7 cellular contexts compared by ENCODE assay signal in genomic region chr14:50167381-50167780, GRCh38. TPM values are rescaled to one million over a fixed set of nuclear protein-coding genes. Genes with fewer than 3 reads are reported as not detected.
DNase-seq lines count a peak whose midpoint lies in the region; ATAC-seq, FAIRE-seq and TF ChIP-seq lines count a peak whose summit lies in the region.
"Not testable (repeated sequence)": the region's sequence is repeated elsewhere in the genome, so short reads cannot be mapped to it uniquely, and the experiment has no call there.

No MANE protein-coding gene starts in this region.

- POLR2A ChIA-PET in A549 (lab: Yijun Ruan, JAX); IMR-90 (lab: Charles Lee; ENCODE audit: unreplicated experiment): not testable (repeated sequence)

- H3K4ac ChIP-seq in IMR-90 (ENCODE audit: low read depth, low read length): not testable (repeated sequence)

- not testable (repeated sequence) for H3K4me3 ChIP-seq in A549; IMR-90 (ENCODE audit: insufficient read depth, low read depth, low read length); epithelial cell of esophagus (ENCODE audit: low read length); fibroblast of villous mesenchyme (ENCODE audit: low read depth, low read length); neural progenitor cell

- CTCF ChIA-PET in A549 (lab: Yijun Ruan, JAX): interaction anchor here (0.6 to 0.7 kb wide), 2 partner anchors 34 to 995 kb away, joined by 3 read pairs; no protein-coding TSS in a partner anchor
- CTCF ChIA-PET in IMR-90 (lab: Yijun Ruan, JAX): not testable (repeated sequence)

- not testable (repeated sequence) for H4K8ac ChIP-seq in IMR-90 (ENCODE audit: low read depth in 2 of 2, low read length in 2 of 2)

- not testable (repeated sequence) for H2AFZ ChIP-seq in IMR-90 (replicated peaks; ENCODE audit: low read length, poor library complexity); neural progenitor cell (replicated peaks)

- H3K27ac ChIP-seq in A549; IMR-90 (ENCODE audit: insufficient read depth, low read length); neural progenitor cell: not testable (repeated sequence)

- BruUV-seq in IMR-90 (replicated peaks; lab: Mats Ljungman, UMichigan): not testable (repeated sequence)

- in situ Hi-C loops in IMR-90 (cut with MboI; ENCODE audit: low sequenced_read_pairs): not testable (repeated sequence)

- H3K9me1 ChIP-seq in IMR-90 (ENCODE audit: insufficient read depth, low read length): not testable (repeated sequence)

- H3K9ac ChIP-seq in IMR-90 (ENCODE audit: low read depth, low read length); neural progenitor cell: not testable (repeated sequence)

- H2BK20ac ChIP-seq in IMR-90 (ENCODE audit: low read depth, low read length): not testable (repeated sequence)

- not testable (repeated sequence) for ATAC-seq in A549; IMR-90 (ENCODE audit: low read depth); activated T-cell treated with anti-CD3 and anti-CD28 coated beads, Interleukin-2, amount 50 U/mL, for 72 hours (replicated peaks in 1 of 2)

- intact Hi-C loops in IMR-90 (cut with micrococcal nuclease): loop anchor here (5.0 kb wide), 1 partner anchor 40 kb away; no protein-coding TSS in a partner anchor

- not testable (repeated sequence) for H3K56ac ChIP-seq in IMR-90 (ENCODE audit: extremely low read depth, insufficient read depth, low read length)

- not testable (repeated sequence) for H2AK9ac ChIP-seq in IMR-90 (replicated peaks; ENCODE audit: low read depth, low read length, poor library complexity)

- dilution Hi-C loops in IMR-90 (cut with HindIII; ENCODE audit: low sequenced_read_pairs, unreplicated experiment): not testable (repeated sequence)

- not testable (repeated sequence) for H3K18ac ChIP-seq in IMR-90 (ENCODE audit: low read depth, low read length)

- not testable (repeated sequence) for H3F3A ChIP-seq in neural progenitor cell (ENCODE audit: low read depth)

- not testable (repeated sequence) for H3K27me3 Mint-ChIP-seq in activated T-cell treated with anti-CD3 and anti-CD28 coated beads, Interleukin-2, amount 50 U/mL, for 72 hours (ENCODE audit: low read depth); neural progenitor cell (ENCODE audit: insufficient read depth, low read depth)

- not testable (repeated sequence) for H4K91ac ChIP-seq in IMR-90 (ENCODE audit: insufficient read depth, low read depth, low read length)

- H4K20me1 ChIP-seq in IMR-90 (ENCODE audit: insufficient read depth, low read length); neural progenitor cell (ENCODE audit: low read depth): not testable (repeated sequence)

- H2BK120ac ChIP-seq in IMR-90 (ENCODE audit: low read depth, low read length): not testable (repeated sequence)

- WGBS in A549 (ENCODE audit: missing lambda C conversion rate): 93% methylated on average over 4 of the region's 4 CpGs
- WGBS in IMR-90 (ENCODE audit: extremely low coverage in 2 of 2, insufficient read length in 1 of 2), 2 experiments: 100% methylated on average over 1 of the region's 4 CpGs; no CpG with 5 or more reads in 1 of the 2 experiments

- not testable (repeated sequence) for H3K79me1 ChIP-seq in IMR-90 (ENCODE audit: low read depth in 1 of 2, low read length in 2 of 2)

- not testable (repeated sequence) for H3K23ac ChIP-seq in IMR-90 (ENCODE audit: low read depth, low read length)

- not testable (repeated sequence) for H3K36me3 ChIP-seq in IMR-90 (ENCODE audit: control insufficient read depth, insufficient read depth, low read length); neural progenitor cell

- H3K9me3 Mint-ChIP-seq in activated T-cell treated with anti-CD3 and anti-CD28 coated beads, Interleukin-2, amount 50 U/mL, for 72 hours; neural progenitor cell: not testable (repeated sequence)

- TF ChIP-seq EP300 in A549 (IDR thresholded peaks at IDR 0.05): not testable (repeated sequence)

- not testable (repeated sequence) for H2BK15ac ChIP-seq in IMR-90 (ENCODE audit: low read depth, low read length)

- H3K4me2 ChIP-seq in A549; IMR-90 (ENCODE audit: low read depth, low read length); neural progenitor cell: not testable (repeated sequence)

- H3K27ac Mint-ChIP-seq in activated T-cell treated with anti-CD3 and anti-CD28 coated beads, Interleukin-2, amount 50 U/mL, for 72 hours: peak overlapping the region; percentile 70
- H3K27ac Mint-ChIP-seq in neural progenitor cell: peak overlapping the region; percentile 21

- not testable (repeated sequence) for H3K4me1 ChIP-seq in A549; IMR-90 (ENCODE audit: control insufficient read depth, insufficient read depth, low read length); neural progenitor cell

- H3K4me1 Mint-ChIP-seq in activated T-cell treated with anti-CD3 and anti-CD28 coated beads, Interleukin-2, amount 50 U/mL, for 72 hours (ENCODE audit: low read depth); neural progenitor cell: not testable (repeated sequence)

- not testable (repeated sequence) for H3K4me3 Mint-ChIP-seq in activated T-cell treated with anti-CD3 and anti-CD28 coated beads, Interleukin-2, amount 50 U/mL, for 72 hours; neural progenitor cell

- not testable (repeated sequence) for H4K5ac ChIP-seq in IMR-90 (ENCODE audit: low read depth, low read length)

- not testable (repeated sequence) for H2BK5ac ChIP-seq in IMR-90 (ENCODE audit: low read depth, low read length, poor library complexity, severe bottlenecking)

- not testable (repeated sequence) for H3K27me3 ChIP-seq in IMR-90 (ENCODE audit: control insufficient read depth, insufficient read depth, low read length); neural progenitor cell

- TF ChIP-seq POLR2A in A549 (IDR thresholded peaks at IDR 0.05; ENCODE audit: low read length); IMR-90 (IDR thresholded peaks at IDR 0.05; ENCODE audit: low read depth, low read length): not testable (repeated sequence)

- H3K9me3 ChIP-seq in A549; IMR-90 (ENCODE audit: control insufficient read depth, insufficient read depth, low read length); neural progenitor cell (ENCODE audit: low read depth): not testable (repeated sequence)

- FAIRE-seq in A549 (lab: Jason Lieb, UNC): not testable (repeated sequence)

- not testable (repeated sequence) for TF ChIP-seq RAD21 in A549 (conservative IDR thresholded peaks at IDR 0.05 in 1 of 2, IDR thresholded peaks at IDR 0.05 in 1 of 2); IMR-90 (IDR thresholded peaks at IDR 0.05; ENCODE audit: low read length)

- TF ChIP-seq CTCF in A549 (IDR thresholded peaks at IDR 0.05); IMR-90 (conservative IDR thresholded peaks at IDR 0.05; ENCODE audit: low read depth, low read length); epithelial cell of esophagus (IDR thresholded peaks at IDR 0.05; ENCODE audit: insufficient read depth, low read depth, low read length, missing control alignments); fibroblast of villous mesenchyme (IDR thresholded peaks at IDR 0.05; ENCODE audit: insufficient read depth, low read depth, low read length); neural progenitor cell (IDR thresholded peaks at IDR 0.05): not testable (repeated sequence)

- H3K79me2 ChIP-seq in neural progenitor cell (ENCODE audit: low read depth): not testable (repeated sequence)

- H3K36me3 Mint-ChIP-seq in activated T-cell treated with anti-CD3 and anti-CD28 coated beads, Interleukin-2, amount 50 U/mL, for 72 hours (ENCODE audit: insufficient read depth in 2 of 2); neural progenitor cell: not testable (repeated sequence)

- not testable (repeated sequence) for H2AK5ac ChIP-seq in IMR-90 (ENCODE audit: low read depth, low read length)

- DNase-seq in A549 (ENCODE audit: low read depth in 1 of 2, low spot score in 1 of 2); IMR-90; activated T-cell treated with anti-CD3 and anti-CD28 coated beads, Interleukin-2, amount 50 U/mL, for 72 hours; neural progenitor cell (ENCODE audit: low spot score): not testable (repeated sequence)
- peak; percentile 1 for DNase-seq in astrocyte of the hippocampus (ENCODE audit: low read depth, low spot score)
- DNase-seq in epithelial cell of esophagus (ENCODE audit: low read depth): peak; percentile 11
- peak; percentile 13 for DNase-seq in fibroblast of villous mesenchyme (ENCODE audit: low read depth)

- H3K14ac ChIP-seq in IMR-90 (replicated peaks; ENCODE audit: low read depth, low read length): not testable (repeated sequence)

TF ChIP-seq in A549, 52 proteins besides CTCF, POLR2A, EP300 and RAD21:
- TF ChIP-seq FOSL2 (IDR thresholded peaks at IDR 0.05): not testable (repeated sequence)
- TF ChIP-seq FOSL2 (CRISPR knock-in tag; IDR thresholded peaks at IDR 0.05): peak; percentile 3; the same call in 1 of the 2 replicates

TF ChIP-seq in IMR-90, 13 proteins besides CTCF, POLR2A, EP300 and RAD21:
- TF ChIP-seq CEBPB (IDR thresholded peaks at IDR 0.05; ENCODE audit: low read depth, low read length): 0 out of 2 replicates have a peak, but pooled peaks have one; percentile 28

RNA-seq across cellular contexts. Expression of gene VCPKMT, which starts 51.0 kb away (rescaled TPM):
- polyA plus RNA-seq in A549 (2011; rRNA removed) (9.8 and 12.2 TPM in 2 replicates), A549 (2017; fragmentation: RNase III; extraction: RNeasy Plus Mini Kit Qiagen cat#74134 plus additional on column Dnase treatment) (7.8 to 8.0 TPM (median 8.0 TPM) in 3 replicates), IMR-90 (2012; rRNA removed) (4.7 and 5.2 TPM in 2 replicates)
- 4.8 and 5.2 TPM in 2 replicates for polyA plus RNA-seq in A549 (2012; cell fraction: cytosol; rRNA removed)
- polyA plus RNA-seq in A549 (2012; cell fraction: nucleus; rRNA removed): 7.3 and 7.8 TPM in 2 replicates
- polyA minus RNA-seq in A549 (2011; rRNA and poly(A)+ RNA removed): 1.6 and 3.8 TPM in 2 replicates
- total RNA-seq in IMR-90 (2012; rRNA removed) (2.5 and 4.7 TPM in 2 replicates), fibroblast of villous mesenchyme (6.4 and 7.8 TPM in 2 replicates), neural progenitor cell (ENCODE audit: low replicate concordance) (15.6 and 23.5 TPM in 2 replicates)
- polyA plus RNA-seq in IMR-90 (2012; cell fraction: cytosol; rRNA removed): 2.1 and 3.1 TPM in 2 replicates
- 7.2 and 10.5 TPM in 2 replicates for polyA plus RNA-seq in IMR-90 (2012; cell fraction: nucleus; rRNA removed; ENCODE audit: low replicate concordance)
- total RNA-seq in activated T-cell treated with anti-CD3 and anti-CD28 coated beads, Interleukin-2, amount 50 U/mL, for 72 hours: 10 to 100 TPM; 11.3 to 13.8 TPM
